Comparison of ENCODE assay signal across 1 cellular context in genomic region chr14:104979758-104980591, GRCh38.
TF ChIP-seq lines count a peak whose summit lies in the region.

No MANE protein-coding gene starts in this region.

TF ChIP-seq in HEK293, 187 proteins besides CTCF, POLR2A, EP300 and RAD21 (continued from another document and continues in another):
- TF ChIP-seq, protein P1, sequence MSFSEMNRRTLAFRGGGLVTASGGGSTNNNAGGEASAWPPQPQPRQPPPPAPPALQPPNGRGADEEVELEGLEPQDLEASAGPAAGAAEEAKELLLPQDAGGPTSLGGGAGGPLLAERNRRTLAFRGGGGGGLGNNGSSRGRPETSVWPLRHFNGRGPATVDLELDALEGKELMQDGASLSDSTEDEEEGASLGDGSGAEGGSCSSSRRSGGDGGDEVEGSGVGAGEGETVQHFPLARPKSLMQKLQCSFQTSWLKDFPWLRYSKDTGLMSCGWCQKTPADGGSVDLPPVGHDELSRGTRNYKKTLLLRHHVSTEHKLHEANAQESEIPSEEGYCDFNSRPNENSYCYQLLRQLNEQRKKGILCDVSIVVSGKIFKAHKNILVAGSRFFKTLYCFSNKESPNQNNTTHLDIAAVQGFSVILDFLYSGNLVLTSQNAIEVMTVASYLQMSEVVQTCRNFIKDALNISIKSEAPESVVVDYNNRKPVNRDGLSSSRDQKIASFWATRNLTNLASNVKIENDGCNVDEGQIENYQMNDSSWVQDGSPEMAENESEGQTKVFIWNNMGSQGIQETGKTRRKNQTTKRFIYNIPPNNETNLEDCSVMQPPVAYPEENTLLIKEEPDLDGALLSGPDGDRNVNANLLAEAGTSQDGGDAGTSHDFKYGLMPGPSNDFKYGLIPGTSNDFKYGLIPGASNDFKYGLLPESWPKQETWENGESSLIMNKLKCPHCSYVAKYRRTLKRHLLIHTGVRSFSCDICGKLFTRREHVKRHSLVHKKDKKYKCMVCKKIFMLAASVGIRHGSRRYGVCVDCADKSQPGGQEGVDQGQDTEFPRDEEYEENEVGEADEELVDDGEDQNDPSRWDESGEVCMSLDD (tag by site-specific recombination; IDR thresholded peaks at IDR 0.05) = no peak; the same call in 1 of the 2 replicates
- TF ChIP-seq ZNF112 (tag by site-specific recombination; IDR thresholded peaks at IDR 0.05) (no peak), PRDM6 (tag by site-specific recombination; IDR thresholded peaks at IDR 0.05) (no peak), ZNF658 (tag by site-specific recombination; IDR thresholded peaks at IDR 0.05) (no peak), MZF1 (tag by site-specific recombination; IDR thresholded peaks at IDR 0.05; ENCODE audit: borderline replicate concordance) (no peak), ZNF837 (tag by site-specific recombination; IDR thresholded peaks at IDR 0.05) (no peak), ZNF121 (tag by site-specific recombination; IDR thresholded peaks at IDR 0.05) (no peak), GLI2 (tag by site-specific recombination; IDR thresholded peaks at IDR 0.05; ENCODE audit: borderline replicate concordance, low read depth) (no peak), ZNF555 (tag by site-specific recombination; conservative IDR thresholded peaks at IDR 0.05) (no peak), ZXDB (tag by site-specific recombination; IDR thresholded peaks at IDR 0.05) (no peak), ZNF654 (tag by site-specific recombination; IDR thresholded peaks at IDR 0.05; ENCODE audit: low read depth) (no peak), ZNF624 (tag by site-specific recombination; IDR thresholded peaks at IDR 0.05) (0 out of 2 replicates have a peak, but pooled peaks have one; percentile 32), ZNF248 (tag by site-specific recombination; IDR thresholded peaks at IDR 0.05) (no peak), ZNF23 (tag by site-specific recombination; IDR thresholded peaks at IDR 0.05; ENCODE audit: borderline replicate concordance) (no peak), BCL6B (tag by site-specific recombination; IDR thresholded peaks at IDR 0.05) (no peak), ZBTB21 (tag by site-specific recombination; IDR thresholded peaks at IDR 0.05) (no peak), ZNF670 (tag by site-specific recombination; IDR thresholded peaks at IDR 0.05; ENCODE audit: low read depth) (no peak), ZNF404 (tag by site-specific recombination; IDR thresholded peaks at IDR 0.05) (no peak), ZNF544 (tag by site-specific recombination; IDR thresholded peaks at IDR 0.05) (no peak), ZNF223 (tag by site-specific recombination; IDR thresholded peaks at IDR 0.05) (no peak), KLF17 (tag by site-specific recombination; IDR thresholded peaks at IDR 0.05) (0 out of 2 replicates have a peak, but pooled peaks have one; percentile 27), ZNF133 (tag by site-specific recombination; IDR thresholded peaks at IDR 0.05) (peak; percentile 23; the same call in 1 of the 2 replicates), ZNF747 (tag by site-specific recombination; IDR thresholded peaks at IDR 0.05) (no peak; the same call in 1 of the 2 replicates), ZBTB1 (tag by site-specific recombination; IDR thresholded peaks at IDR 0.05) (peak; percentile 33; the same call in 1 of the 2 replicates), GLIS2 (tag by site-specific recombination; IDR thresholded peaks at IDR 0.05) (no peak; the same call in none of the 2 replicates), ZNF707 (tag by site-specific recombination; IDR thresholded peaks at IDR 0.05) (no peak; the same call in 1 of the 2 replicates), ZNF571 (tag by site-specific recombination; IDR thresholded peaks at IDR 0.05) (0 out of 2 replicates have a peak, but pooled peaks have one; percentile 58), ZNF610 (tag by site-specific recombination; IDR thresholded peaks at IDR 0.05; ENCODE audit: borderline replicate concordance) (no peak), KLF16 (tag by site-specific recombination; IDR thresholded peaks at IDR 0.05) (no peak), ZNF621 (tag by site-specific recombination; IDR thresholded peaks at IDR 0.05) (no peak), REPIN1 (tag by site-specific recombination; IDR thresholded peaks at IDR 0.05; ENCODE audit: low read depth) (no peak), OSR2 (tag by site-specific recombination; IDR thresholded peaks at IDR 0.05) (no peak), ZFP37 (tag by site-specific recombination; IDR thresholded peaks at IDR 0.05) (no peak), ZNF266 (tag by site-specific recombination; IDR thresholded peaks at IDR 0.05; ENCODE audit: low read depth) (peak; percentile 63; the same call in 1 of the 2 replicates), ZNF175 (tag by site-specific recombination; IDR thresholded peaks at IDR 0.05) (0 out of 2 replicates have a peak, but pooled peaks have one; percentile 81), ZNF37A (tag by site-specific recombination; IDR thresholded peaks at IDR 0.05) (no peak), IKZF3 (tag by site-specific recombination; IDR thresholded peaks at IDR 0.05) (no peak), PATZ1 (tag by site-specific recombination; IDR thresholded peaks at IDR 0.05) (peak; percentile 57), ZNF660 (tag by site-specific recombination; IDR thresholded peaks at IDR 0.05) (no peak), WT1 (tag by site-specific recombination; IDR thresholded peaks at IDR 0.05) (no peak), ZNF132 (tag by site-specific recombination; IDR thresholded peaks at IDR 0.05; ENCODE audit: borderline replicate concordance) (no peak), ZNF777 (tag by site-specific recombination; IDR thresholded peaks at IDR 0.05; ENCODE audit: borderline replicate concordance) (peak; percentile 25; the same call in 1 of the 2 replicates), ZNF184 (tag by site-specific recombination; IDR thresholded peaks at IDR 0.05) (no peak), TCF7L2 (IDR thresholded peaks at IDR 0.05; ENCODE audit: borderline replicate concordance, low read depth, low read length) (no peak), KLF10 (tag by site-specific recombination; IDR thresholded peaks at IDR 0.05) (no peak), ZNF791 (tag by site-specific recombination; IDR thresholded peaks at IDR 0.05) (no peak), ZNF114 (tag by site-specific recombination; IDR thresholded peaks at IDR 0.05) (no peak), BCL11B (tag by site-specific recombination; IDR thresholded peaks at IDR 0.05; ENCODE audit: low read depth) (0 out of 2 replicates have a peak, but pooled peaks have one; percentile 8), ZNF10 (tag by site-specific recombination; IDR thresholded peaks at IDR 0.05) (no peak)
- TF ChIP-seq, protein P2, sequence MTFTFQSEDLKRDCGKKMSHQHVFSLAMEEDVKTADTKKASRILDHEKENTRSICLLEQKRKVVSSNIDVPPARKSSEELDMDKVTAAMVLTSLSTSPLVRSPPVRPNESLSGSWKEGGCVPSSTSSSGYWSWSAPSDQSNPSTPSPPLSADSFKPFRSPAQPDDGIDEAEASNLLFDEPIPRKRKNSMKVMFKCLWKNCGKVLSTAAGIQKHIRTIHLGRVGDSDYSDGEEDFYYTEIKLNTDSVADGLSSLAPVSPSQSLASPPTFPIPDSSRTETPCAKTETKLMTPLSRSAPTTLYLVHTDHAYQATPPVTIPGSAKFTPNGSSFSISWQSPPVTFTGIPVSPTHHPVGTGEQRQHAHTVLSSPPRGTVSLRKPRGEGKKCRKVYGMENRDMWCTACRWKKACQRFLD (tag by site-specific recombination; IDR thresholded peaks at IDR 0.05) = no peak
- TF ChIP-seq, protein P3, sequence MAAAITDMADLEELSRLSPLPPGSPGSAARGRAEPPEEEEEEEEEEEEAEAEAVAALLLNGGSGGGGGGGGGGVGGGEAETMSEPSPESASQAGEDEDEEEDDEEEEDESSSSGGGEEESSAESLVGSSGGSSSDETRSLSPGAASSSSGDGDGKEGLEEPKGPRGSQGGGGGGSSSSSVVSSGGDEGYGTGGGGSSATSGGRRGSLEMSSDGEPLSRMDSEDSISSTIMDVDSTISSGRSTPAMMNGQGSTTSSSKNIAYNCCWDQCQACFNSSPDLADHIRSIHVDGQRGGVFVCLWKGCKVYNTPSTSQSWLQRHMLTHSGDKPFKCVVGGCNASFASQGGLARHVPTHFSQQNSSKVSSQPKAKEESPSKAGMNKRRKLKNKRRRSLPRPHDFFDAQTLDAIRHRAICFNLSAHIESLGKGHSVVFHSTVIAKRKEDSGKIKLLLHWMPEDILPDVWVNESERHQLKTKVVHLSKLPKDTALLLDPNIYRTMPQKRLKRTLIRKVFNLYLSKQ (tag by site-specific recombination; IDR thresholded peaks at IDR 0.05; ENCODE audit: borderline replicate concordance) = no peak
- TF ChIP-seq, protein P4, sequence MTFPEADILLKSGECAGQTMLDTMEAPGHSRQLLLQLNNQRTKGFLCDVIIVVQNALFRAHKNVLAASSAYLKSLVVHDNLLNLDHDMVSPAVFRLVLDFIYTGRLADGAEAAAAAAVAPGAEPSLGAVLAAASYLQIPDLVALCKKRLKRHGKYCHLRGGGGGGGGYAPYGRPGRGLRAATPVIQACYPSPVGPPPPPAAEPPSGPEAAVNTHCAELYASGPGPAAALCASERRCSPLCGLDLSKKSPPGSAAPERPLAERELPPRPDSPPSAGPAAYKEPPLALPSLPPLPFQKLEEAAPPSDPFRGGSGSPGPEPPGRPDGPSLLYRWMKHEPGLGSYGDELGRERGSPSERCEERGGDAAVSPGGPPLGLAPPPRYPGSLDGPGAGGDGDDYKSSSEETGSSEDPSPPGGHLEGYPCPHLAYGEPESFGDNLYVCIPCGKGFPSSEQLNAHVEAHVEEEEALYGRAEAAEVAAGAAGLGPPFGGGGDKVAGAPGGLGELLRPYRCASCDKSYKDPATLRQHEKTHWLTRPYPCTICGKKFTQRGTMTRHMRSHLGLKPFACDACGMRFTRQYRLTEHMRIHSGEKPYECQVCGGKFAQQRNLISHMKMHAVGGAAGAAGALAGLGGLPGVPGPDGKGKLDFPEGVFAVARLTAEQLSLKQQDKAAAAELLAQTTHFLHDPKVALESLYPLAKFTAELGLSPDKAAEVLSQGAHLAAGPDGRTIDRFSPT (tag by site-specific recombination; IDR thresholded peaks at IDR 0.05) = peak; percentile 70
- TF ChIP-seq, protein P5, sequence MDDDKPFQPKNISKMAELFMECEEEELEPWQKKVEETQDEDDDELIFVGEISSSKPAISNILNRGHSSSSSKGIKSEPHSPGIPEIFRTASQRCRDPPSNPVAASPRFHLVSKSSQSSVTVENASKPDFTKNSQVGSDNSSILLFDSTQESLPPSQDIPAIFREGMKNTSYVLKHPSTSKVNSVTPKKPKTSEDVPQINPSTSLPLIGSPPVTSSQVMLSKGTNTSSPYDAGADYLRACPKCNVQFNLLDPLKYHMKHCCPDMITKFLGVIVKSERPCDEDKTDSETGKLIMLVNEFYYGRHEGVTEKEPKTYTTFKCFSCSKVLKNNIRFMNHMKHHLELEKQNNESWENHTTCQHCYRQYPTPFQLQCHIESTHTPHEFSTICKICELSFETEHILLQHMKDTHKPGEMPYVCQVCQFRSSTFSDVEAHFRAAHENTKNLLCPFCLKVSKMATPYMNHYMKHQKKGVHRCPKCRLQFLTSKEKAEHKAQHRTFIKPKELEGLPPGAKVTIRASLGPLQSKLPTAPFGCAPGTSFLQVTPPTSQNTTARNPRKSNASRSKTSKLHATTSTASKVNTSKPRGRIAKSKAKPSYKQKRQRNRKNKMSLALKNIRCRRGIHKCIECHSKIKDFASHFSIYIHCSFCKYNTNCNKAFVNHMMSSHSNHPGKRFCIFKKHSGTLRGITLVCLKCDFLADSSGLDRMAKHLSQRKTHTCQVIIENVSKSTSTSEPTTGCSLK (tag by site-specific recombination; IDR thresholded peaks at IDR 0.05) = no peak; the same call in 1 of the 2 replicates
